In the genomic region with DNA sequence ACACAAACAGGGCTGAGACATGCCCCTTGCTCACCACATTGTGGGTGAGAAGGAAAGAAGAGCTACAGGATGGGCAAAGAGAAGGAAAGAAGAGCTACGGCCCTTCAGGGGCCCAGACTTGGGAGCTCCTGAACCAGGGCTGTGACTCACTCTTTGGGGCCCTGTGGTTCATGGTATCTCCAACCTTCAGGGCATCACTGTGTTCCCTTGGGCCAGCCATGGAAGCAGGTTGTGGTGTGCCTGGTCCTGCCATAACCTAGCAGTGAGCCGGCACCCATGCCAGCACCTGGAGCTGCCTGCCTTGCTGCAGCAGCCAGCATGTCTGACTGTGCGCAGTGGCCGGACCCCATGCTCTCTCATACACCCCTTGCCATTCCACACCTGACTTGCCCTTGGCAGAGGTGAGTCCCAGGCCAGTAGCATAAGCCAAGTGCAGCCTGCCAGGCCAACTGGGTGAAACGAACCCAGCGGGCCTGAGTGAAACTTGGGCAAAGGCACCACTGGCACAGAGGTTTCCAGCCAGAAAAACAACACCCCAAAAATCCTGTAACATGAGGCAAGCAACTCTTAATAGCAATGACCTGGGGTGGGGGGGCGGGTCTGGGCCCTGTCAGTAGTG, we compare ENCODE assay signal across 22 cellular contexts.
"Had no signal": no experiment of that assay in that cellular context is flagged by ENCODE, and none has a peak within 500 bp of the region (broad histone marks: within the 10 kb centered on the region; RNA-seq: fewer than 3 reads in every experiment).

No MANE protein-coding gene starts in this region.

- H3K9me3 ChIP-seq: body of pancreas, lower lobe of right lung, neutrophil, ovary, prostate gland, tibial artery had no signal

- H3K4me1 ChIP-seq: lower lobe of right lung, prostate gland had no signal

- FAIRE-seq: endometrium had no signal

- DNase-seq: activated CD4-positive, alpha-beta T cell treated with anti-CD3 and anti-CD28 coated beads for 4 hours; activated CD4-positive, alpha-beta T cell treated with anti-CD3 and anti-CD28 coated beads, Interleukin-2, amount 50 U/mL, for 48 hours; activated CD4-positive, CD25-positive, alpha-beta regulatory T cell; activated gamma-delta T cell; activated naive CD4-positive, alpha-beta T cell treated with anti-CD3 and anti-CD28 coated beads, Interleukin-2, amount 50 U/mL, for 16 hours; activated naive CD8-positive, alpha-beta T cell treated with anti-CD3 and anti-CD28 coated beads, Interleukin-2, amount 50 U/mL, for 24 hours; anterior cingulate cortex; body of pancreas; caudate nucleus; effector CD4-positive, alpha-beta T cell; foreskin fibroblast; hippocampal formation; left colon; lower lobe of right lung; naive thymus-derived CD4-positive, alpha-beta T cell; ovary; stimulated activated CD4-positive, alpha-beta T cell treated with anti-CD3 and anti-CD28 coated beads, Interleukin-12 subunit alpha, Interleukin-12 subunit beta, amount 100 ng/mL, for 4 hours; substantia nigra; tibial artery had no signal

- ATAC-seq: activated naive CD8-positive, alpha-beta T cell treated with anti-CD3 and anti-CD28 coated beads, Interleukin-2, amount 50 U/mL, for 24 hours; body of pancreas; left colon; lower lobe of right lung; naive thymus-derived CD4-positive, alpha-beta T cell had no signal

- H3K36me3 ChIP-seq: lower lobe of right lung, neutrophil, ovary, prostate gland, tibial artery had no signal

- H3K27ac ChIP-seq: lower lobe of right lung, neutrophil, ovary, prostate gland, tibial artery had no signal

- H3K27me3 ChIP-seq: body of pancreas, neutrophil, ovary, tibial artery had no signal

- H3K4me3 ChIP-seq: body of pancreas, lower lobe of right lung, ovary, prostate gland, tibial artery had no signal
